ENCODE assay signal across 9 cellular contexts in the genomic region with DNA sequence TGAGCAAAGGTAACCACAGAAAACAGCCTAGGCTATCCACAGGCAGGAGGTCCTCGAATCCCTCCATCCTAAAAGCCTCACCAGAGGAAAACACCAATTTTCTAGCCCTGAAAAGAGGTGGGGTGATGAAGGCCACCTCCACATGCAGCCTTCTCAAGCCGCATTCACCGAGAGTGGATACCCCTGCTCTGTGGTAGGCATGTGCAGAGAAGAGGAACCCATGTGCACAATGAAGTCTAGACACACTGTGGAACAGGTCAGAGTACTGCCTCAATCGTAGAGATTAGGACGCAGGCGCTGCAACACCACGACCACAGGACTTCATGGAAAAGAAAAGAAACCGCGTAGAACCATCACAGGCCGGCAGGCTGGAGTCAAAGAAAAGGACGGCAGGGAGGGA.
"Had no signal": no experiment of that assay in that cellular context is flagged by ENCODE, and none has a peak within 500 bp of the region (broad histone marks: within the 10 kb centered on the region; RNA-seq: fewer than 3 reads in every experiment).

No MANE protein-coding gene starts in this region.

- H3K4me3 Mint-ChIP-seq: HFFc6 had no signal

- H3K9ac ChIP-seq: GM23248 had no signal

- H3K9me3 ChIP-seq: HAP-1 had no signal

- FAIRE-seq: K562 had no signal

- DNase-seq: GM23248, GOT3, H7, HFFc6, IMR-90 had no signal

- H3K9me3 Mint-ChIP-seq: HFFc6 had no signal

- H3K27ac ChIP-seq: GM23248, HL-60 had no signal

- ATAC-seq: HCT116, K562 had no signal

- H2AFZ ChIP-seq: GM23248 had no signal

- H3K4me3 ChIP-seq: GM23248, HAP-1, K562 had no signal

- H3K27ac Mint-ChIP-seq: HFFc6 had no signal
